39 cellular contexts compared by ENCODE assay signal in the genomic region with DNA sequence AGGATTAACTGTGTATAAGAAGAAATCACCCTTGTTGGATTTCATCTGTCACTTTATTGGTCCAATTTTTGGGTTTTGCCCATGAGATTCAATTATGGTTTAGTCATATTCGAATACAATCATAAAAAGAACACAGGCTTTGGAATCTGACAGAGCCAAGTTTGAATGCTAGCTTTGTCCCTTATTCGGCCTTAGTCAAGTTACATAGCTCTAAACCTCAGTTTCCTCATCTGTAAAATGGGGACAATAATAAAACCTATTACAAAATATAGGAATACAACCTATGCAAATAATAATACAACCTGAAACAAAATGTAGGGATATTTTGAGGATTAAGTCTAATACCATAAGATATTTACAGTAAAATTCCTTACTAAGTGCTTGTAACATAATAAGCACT. TPM values are rescaled to one million over a fixed set of nuclear protein-coding genes. Genes with fewer than 3 reads are reported as not detected.
"Had no signal": no experiment of that assay in that cellular context is flagged by ENCODE, and none has a peak within 500 bp of the region (broad histone marks: within the 10 kb centered on the region; RNA-seq: fewer than 3 reads in every experiment).

No MANE protein-coding gene starts in this region.

- DNase-seq: Karpas-422, Kasumi-1, MG63, MM.1S, MV-4-11, NCI-H1048, NCI-H1092, NCI-H1092 treated with DMSO at 0.1 percent for 48 hours, NCI-H1105, NCI-H1105 treated with DMSO at 0.1 percent for 48 hours, NCI-H1417, NCI-H1417 treated with DMSO at 0.1 percent for 48 hours, NCI-H1436, NCI-H1436 treated with DMSO at 0.1 percent for 48 hours, NCI-H146, NCI-H1694, NCI-H1694 treated with DMSO at 0.1 percent for 48 hours, NCI-H187, NCI-H187 treated with DMSO at 0.1 percent for 48 hours, NCI-H1930, NCI-H2029, NCI-H2029 treated with DMSO at 0.1 percent for 48 hours, NCI-H2081, NCI-H2081 treated with DMSO at 0.1 percent for 48 hours, NCI-H2107, NCI-H2171, NCI-H2171 treated with DMSO at 0.1 percent for 48 hours, NCI-H2227 treated with DMSO at 0.1 percent for 48 hours, NCI-H226, NCI-H345, NCI-H446, NCI-H446 treated with DMSO at 0.1 percent for 48 hours, NCI-H510A, NCI-H510A treated with DMSO at 0.1 percent for 48 hours, NCI-H524, NCI-H524 treated with DMSO at 0.1 percent for 48 hours had no signal

- H3K4me3 ChIP-seq: MG63 had no signal

- H3K9me3 ChIP-seq: MG63 had no signal

- H3K27me3 ChIP-seq: MG63 had no signal

RNA-seq across cellular contexts. Expression of a gene that starts 57.7 kb away (rescaled TPM):
- total RNA-seq: M059J, MCF 10A, NCI-H460 had no signal
